In genomic region chr2:19541884-19542283, GRCh38 we compare ENCODE assay signal across 17 cellular contexts.
DNase-seq lines count a peak whose midpoint lies in the region; ATAC-seq, FAIRE-seq and TF ChIP-seq lines count a peak whose summit lies in the region.
"Had no signal": no experiment of that assay in that cellular context is flagged by ENCODE, and none has a peak within 500 bp of the region (broad histone marks: within the 10 kb centered on the region; RNA-seq: fewer than 3 reads in every experiment).

No MANE protein-coding gene starts in this region.

- H3K4me2 ChIP-seq in A549 = peak overlapping the region; percentile 81
- no peak overlapping the region for H3K4me2 ChIP-seq in H1 (ENCODE audit: insufficient read depth in 1 of 2, low read depth in 2 of 2, low read length in 2 of 2)
- H3K4me2 ChIP-seq: KMS-11 had no signal

- H3K23ac ChIP-seq in H1 (ENCODE audit: insufficient read length) = no peak overlapping the region

- TF ChIP-seq EP300 in A549 (IDR thresholded peaks at IDR 0.05) (no peak), H1 (IDR thresholded peaks at IDR 0.05; ENCODE audit: borderline replicate concordance in 1 of 2, low read depth in 2 of 2, low read length in 2 of 2) (no peak)

- peak; percentile 33 to 35 for DNase-seq in A549 (ENCODE audit: low read depth in 1 of 2, low spot score in 1 of 2)
- peak; percentile 38 for DNase-seq in NCI-H146 treated with DMSO at 0.1 percent for 48 hours (lab: John Stamatoyannopoulos, UW; ENCODE audit: unreplicated experiment)
- DNase-seq in H1 (ENCODE audit: low read depth in 1 of 2, low spot score in 2 of 2) = no peak
- no peak for DNase-seq in left cardiac atrium
- DNase-seq in NCI-H1694 treated with DMSO at 0.1 percent for 48 hours (lab: John Stamatoyannopoulos, UW) = no peak
- DNase-seq: activated naive CD8-positive, alpha-beta T cell treated with anti-CD3 and anti-CD28 coated beads, Interleukin-2, amount 10 ng/mL, durations not matched to agents 7 days and 5 days; dorsolateral prefrontal cortex; heart left ventricle; NCI-H1436 treated with DMSO at 0.1 percent for 48 hours; NCI-H524 treated with DMSO at 0.1 percent for 48 hours; nucleus accumbens; stimulated activated CD4-positive, alpha-beta T cell treated with anti-CD3 and anti-CD28 coated beads, Interleukin-4, amount 100 ng/mL, for 4 hours had no signal

- peak overlapping the region; percentile 84; the same call in 1 of the 2 replicates for H2AFZ ChIP-seq in H1 (ENCODE audit: low read length)

- FAIRE-seq in A549 (lab: Jason Lieb, UNC) (no peak), H1 (lab: Jason Lieb, UNC) (no peak)
- FAIRE-seq: bronchial epithelial cell had no signal

- H3K9me3 ChIP-seq in A549 (no peaks in the 10 kb centered on the region; the same call in 2 of the 3 replicates), H1 (ENCODE audit: insufficient read depth in 2 of 2, low read depth in 1 of 2, low read length in 1 of 2) (no peaks in the 10 kb centered on the region)

- no peak overlapping the region for H3K18ac ChIP-seq in H1 (ENCODE audit: extremely low read depth, low read length)

- no peak overlapping the region for H4K91ac ChIP-seq in H1 (replicated peaks; ENCODE audit: insufficient read length, low read length)

- no peak overlapping the region for H2BK5ac ChIP-seq in H1 (ENCODE audit: low read depth, low read length)

- H2BK15ac ChIP-seq in H1 (ENCODE audit: low read length) = no peak overlapping the region

- no peak overlapping the region for H3K56ac ChIP-seq in H1 (replicated peaks; ENCODE audit: insufficient read length, low read depth, low read length)

- no peaks in the 10 kb centered on the region for H3K36me3 ChIP-seq in H1 (ENCODE audit: control insufficient read depth in 2 of 4, insufficient read depth in 4 of 4, low read length in 3 of 4)
- H3K36me3 ChIP-seq: heart left ventricle had no signal

- H2BK120ac ChIP-seq in H1 (replicated peaks; ENCODE audit: low read depth, low read length) = no peak overlapping the region

- H3K79me2 ChIP-seq in H1 (ENCODE audit: control insufficient read depth in 1 of 2, insufficient read depth in 2 of 2, low read length in 2 of 2) = no peaks in the 10 kb centered on the region

- H3K14ac ChIP-seq in H1 (ENCODE audit: insufficient read length) = no peak overlapping the region

- no peaks in the 10 kb centered on the region for H4K20me1 ChIP-seq in H1 (replicated peaks in 1 of 2; ENCODE audit: control insufficient read depth in 1 of 2, insufficient read depth in 2 of 2, low read length in 2 of 2)

- H3K27ac ChIP-seq in A549 (peak overlapping the region; percentile 82), H1 (ENCODE audit: low read depth, low read length) (no peak overlapping the region)
- H3K27ac ChIP-seq: dorsolateral prefrontal cortex, heart left ventricle, KMS-11 had no signal

- H2BK20ac ChIP-seq in H1 (ENCODE audit: low read length) = no peak overlapping the region

- WGBS in A549 (ENCODE audit: missing lambda C conversion rate) = 98% methylated on average over 4 of the region's 4 CpGs
- WGBS in H1 (ENCODE audit: extremely low coverage in 1 of 2, insufficient coverage in 1 of 2, insufficient read length in 1 of 2, insufficient replicate concordance in 2 of 2, low coverage in 1 of 2, low lambda C conversion rate in 2 of 2, missing lambda C conversion rate in 1 of 2), 2 experiments = 83% methylated on average over 4 of the region's 4 CpGs; no CpG with 5 or more reads in 1 of the 2 experiments

- no peak overlapping the region for H4K8ac ChIP-seq in H1 (ENCODE audit: extremely low read depth, insufficient read depth, low read length)

- H3K4me3 ChIP-seq in A549 (no peak overlapping the region), H1 (ENCODE audit: extremely low read depth in 1 of 4, insufficient read depth in 2 of 4, low read depth in 3 of 4, low read length in 4 of 4) (no peak overlapping the region)
- H3K4me3 ChIP-seq: dorsolateral prefrontal cortex, heart left ventricle had no signal

- H2BK12ac ChIP-seq in H1 (ENCODE audit: low read depth, low read length) = no peak overlapping the region

- no peaks in the 10 kb centered on the region for H3K79me1 ChIP-seq in H1 (ENCODE audit: low read depth, low read length)

- ATAC-seq in A549 = peak in 1 of 2 experiments; percentile 33; a peak in 3 of 6 replicates
- peak; percentile 47 for ATAC-seq in GM19455 (IDR thresholded peaks at IDR 0.05; ENCODE audit: unreplicated experiment)
- ATAC-seq in HG02970 (IDR thresholded peaks at IDR 0.05; ENCODE audit: low FRiP score, unreplicated experiment) = no peak
- ATAC-seq in GM18909 (IDR thresholded peaks at IDR 0.05; ENCODE audit: poor library complexity, unreplicated experiment) = no peak
- no peak for ATAC-seq in left cardiac atrium
- ATAC-seq: heart left ventricle had no signal

- H3K4me1 ChIP-seq in A549 (peaks cover 66% of the 10 kb centered on the region), H1 (replicated peaks in 1 of 4; ENCODE audit: control insufficient read depth in 3 of 4, insufficient read depth in 4 of 4, low read length in 3 of 4) (peaks cover 0 to 3% (median 0%) of the 10 kb centered on the region in 4 experiments; a peak in 1 of 7 replicates)

- TF ChIP-seq POLR2A in A549 (IDR thresholded peaks at IDR 0.05; ENCODE audit: low read length) (no peak), H1 (IDR thresholded peaks at IDR 0.05; ENCODE audit: control extremely low read depth in 1 of 2, low read depth in 2 of 2, low read length in 2 of 2) (no peak)

- H3K9ac ChIP-seq in H1 (replicated peaks in 1 of 4; ENCODE audit: extremely low read depth in 1 of 4, low read depth in 3 of 4, low read length in 3 of 4) = no peak overlapping the region
- H3K9ac ChIP-seq: KMS-11 had no signal

- intact Hi-C loops in left cardiac atrium (cut with DNase I) = no loop called here

- TF ChIP-seq CTCF in A549 (IDR thresholded peaks at IDR 0.05) = no peak
- TF ChIP-seq CTCF in H1 (IDR thresholded peaks at IDR 0.05; ENCODE audit: control extremely low read depth in 1 of 3, insufficient read depth in 1 of 3, low read depth in 1 of 3, low read length in 3 of 3) = peak in 2 of 3 experiments; percentile 17 to 29; a peak in 3 of 4 replicates

- no peak overlapping the region for H4K5ac ChIP-seq in H1 (ENCODE audit: insufficient read length, low read depth, low read length)

- H2AK5ac ChIP-seq in H1 (ENCODE audit: low read depth, low read length) = no peak overlapping the region

- no peak overlapping the region for H3K4ac ChIP-seq in H1 (replicated peaks; ENCODE audit: insufficient read length, low read depth, low read length)

- TF ChIP-seq RAD21 in A549 (conservative IDR thresholded peaks at IDR 0.05 in 1 of 2, IDR thresholded peaks at IDR 0.05 in 1 of 2) = no peak
- peak in 1 of 2 experiments; percentile 29; a peak in 2 of 4 replicates for TF ChIP-seq RAD21 in H1 (IDR thresholded peaks at IDR 0.05 in 1 of 2, conservative IDR thresholded peaks at IDR 0.05 in 1 of 2; ENCODE audit: low read depth in 2 of 2, low read length in 2 of 2)

- H3K27me3 ChIP-seq in H1 (replicated peaks in 1 of 4; ENCODE audit: control insufficient read depth in 3 of 4, extremely low read depth in 1 of 4, insufficient read depth in 3 of 4, low read length in 3 of 4) = peaks cover 0 to 1% (median 0%) of the 10 kb centered on the region in 4 experiments; a peak in 1 of 7 replicates
- H3K27me3 ChIP-seq: heart left ventricle had no signal

- no peaks in the 10 kb centered on the region for H3K23me2 ChIP-seq in H1 (ENCODE audit: low read depth, low read length)

- POLR2A ChIA-PET in A549 (lab: Yijun Ruan, JAX) (interaction anchor here (1.2 to 1.4 kb wide), 2 partner anchors 10 to 194 kb away, joined by 3 read pairs; no protein-coding TSS in a partner anchor), H1 (lab: Charles Lee; ENCODE audit: partially characterized antibody) (no interaction called here)

- CTCF ChIA-PET in A549 (lab: Yijun Ruan, JAX) (interaction anchor here (0.7 to 1.8 kb wide), 5 partner anchors 9 to 184 kb away, joined by 3 to 4 read pairs (median 3); no protein-coding TSS in a partner anchor), H1 (lab: Charles Lee; ENCODE audit: partially characterized antibody) (interaction anchor here (1.0 to 1.8 kb wide), 11 partner anchors 12 to 1125 kb away, joined by 3 to 6 read pairs (median 4); no protein-coding TSS in a partner anchor)

TF ChIP-seq in A549, 52 proteins besides CTCF, POLR2A, EP300 and RAD21:
- no peak for TF ChIP-seq CBX2 (IDR thresholded peaks at IDR 0.05; ENCODE audit: borderline replicate concordance, low read depth)
- TF ChIP-seq CBX8 (IDR thresholded peaks at IDR 0.05) = no peak
- no peak for TF ChIP-seq MYC (IDR thresholded peaks at IDR 0.05; ENCODE audit: borderline replicate concordance, low read length)
- no peak for TF ChIP-seq RNF2 (IDR thresholded peaks at IDR 0.05; ENCODE audit: borderline replicate concordance, low read depth)
- TF ChIP-seq KDM5A (IDR thresholded peaks at IDR 0.05) = no peak
- TF ChIP-seq RCOR1 (IDR thresholded peaks at IDR 0.05; ENCODE audit: low read depth, low read length) = no peak

TF ChIP-seq in H1, 55 proteins besides CTCF, POLR2A, EP300 and RAD21 (continues in another document):
- TF ChIP-seq CREB1 (IDR thresholded peaks at IDR 0.05) (no peak), JUND (IDR thresholded peaks at IDR 0.05; ENCODE audit: low read length) (no peak), SIRT6 (IDR thresholded peaks at IDR 0.05; ENCODE audit: low read length) (no peak), USF2 (IDR thresholded peaks at IDR 0.05; ENCODE audit: low read length) (no peak), MAFK (IDR thresholded peaks at IDR 0.05; ENCODE audit: low read depth, low read length) (no peak), HDAC2 (IDR thresholded peaks at IDR 0.05; ENCODE audit: borderline replicate concordance in 1 of 2, low read depth in 2 of 2, low read length in 2 of 2) (no peak), EGR1 (IDR thresholded peaks at IDR 0.05; ENCODE audit: borderline replicate concordance, low read depth, low read length) (no peak), CBX5 (IDR thresholded peaks at IDR 0.05; ENCODE audit: low read depth, low read length) (no peak), TAF7 (optimal IDR thresholded peaks at IDR 0.05; ENCODE audit: borderline replicate concordance, low read depth, low read length) (no peak), TAF1 (IDR thresholded peaks at IDR 0.05; ENCODE audit: low read depth, low read length) (no peak)

Comparison
In these comparisons a context has a peak if more than half of its experiments do, and no peak if none do; other contexts are left out.
1. DNase-seq: peak in A549 (2 of 2) and NCI-H146 treated with DMSO at 0.1 percent for 48 hours (single experiment); none in H1 (0 of 2), left cardiac atrium (single experiment) and NCI-H1694 treated with DMSO at 0.1 percent for 48 hours (single experiment).
2. Of the 18 proteins assayed by ChIP-seq in both H1 and A549: peak only in H1: CTCF; only in A549: none; in both: none; in neither: 16; mixed calls (peak in some experiments, not most) for 1.